In the genomic region with DNA sequence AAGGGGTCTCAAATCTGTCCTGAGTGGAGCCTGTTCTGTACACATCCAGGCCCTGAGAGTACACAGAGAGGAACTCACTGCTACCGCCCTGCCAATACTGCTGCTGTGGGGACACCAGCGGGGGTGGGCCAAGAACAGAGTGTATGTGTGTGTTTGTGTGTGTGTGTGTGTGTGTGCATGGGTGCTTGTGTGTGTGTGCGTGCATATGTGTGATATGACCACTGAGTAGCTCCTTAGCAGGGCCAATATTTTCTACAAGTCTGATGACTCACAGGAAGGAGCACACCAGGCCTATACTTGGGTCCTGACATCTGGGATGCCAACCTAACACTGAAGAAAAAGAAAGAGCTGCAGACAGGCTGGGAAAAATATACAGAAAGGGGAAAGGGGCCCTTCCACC, we compare ENCODE assay signal across 11 cellular contexts. TPM values are rescaled to one million over a fixed set of nuclear protein-coding genes. Genes with fewer than 3 reads are reported as not detected.
DNase-seq lines count a peak whose midpoint lies in the region; ATAC-seq, FAIRE-seq and TF ChIP-seq lines count a peak whose summit lies in the region.
"Had no signal": no experiment of that assay in that cellular context is flagged by ENCODE, and none has a peak within 500 bp of the region (broad histone marks: within the 10 kb centered on the region; RNA-seq: fewer than 3 reads in every experiment).

No MANE protein-coding gene starts in this region.

- no peaks in the 10 kb centered on the region for H3K36me3 ChIP-seq in esophagus squamous epithelium
- H3K36me3 ChIP-seq: cardiac muscle cell had no signal

- peak overlapping the region; percentile 88 to 95 (median 91) for H3K27ac ChIP-seq in esophagus squamous epithelium
- H3K27ac ChIP-seq: cardiac muscle cell had no signal

- no peak for TF ChIP-seq POLR2A in esophagus squamous epithelium (IDR thresholded peaks at IDR 0.05)

- no peak overlapping the region for H3K27ac Mint-ChIP-seq in activated T-cell treated with anti-CD3 and anti-CD28 coated beads, Interleukin-2, amount 50 U/mL, for 24 hours

- H3K4me1 Mint-ChIP-seq in activated T-cell treated with anti-CD3 and anti-CD28 coated beads, Interleukin-2, amount 50 U/mL, for 24 hours (ENCODE audit: low read depth), result peaks cover 12% of the 10 kb centered on the region
- H3K4me1 Mint-ChIP-seq: immature natural killer cell had no signal

- H3K4me3 Mint-ChIP-seq in activated T-cell treated with anti-CD3 and anti-CD28 coated beads, Interleukin-2, amount 50 U/mL, for 24 hours, result no peak overlapping the region

- H3K4me1 ChIP-seq in esophagus squamous epithelium, result peaks cover 52 to 72% (median 60%) of the 10 kb centered on the region in 3 donors

- H3K36me3 Mint-ChIP-seq in activated T-cell treated with anti-CD3 and anti-CD28 coated beads, Interleukin-2, amount 50 U/mL, for 24 hours (ENCODE audit: low read depth), result no peaks in the 10 kb centered on the region
- H3K36me3 Mint-ChIP-seq: immature natural killer cell had no signal

- no peak for FAIRE-seq in RCC 7860 (lab: Jason Lieb, UNC)

- DNase-seq in GM04504 (ENCODE audit: low read depth) (peak; percentile 16), RCC 7860 (ENCODE audit: low spot score) (peak; percentile 30), esophagus squamous epithelium (lab: John Stamatoyannopoulos, UW) (no peak), smooth muscle cell of the brain vasculature (ENCODE audit: low read depth, low spot score) (peak; percentile 17), NCI-H748 (lab: John Stamatoyannopoulos, UW; ENCODE audit: unreplicated experiment) (no peak)
- DNase-seq in activated T-cell treated with anti-CD3 and anti-CD28 coated beads, Interleukin-2, amount 50 U/mL, for 24 hours, result no peak

- no peak for TF ChIP-seq CTCF in esophagus squamous epithelium (IDR thresholded peaks at IDR 0.05)

- no peaks in the 10 kb centered on the region for H3K9me3 Mint-ChIP-seq in activated T-cell treated with anti-CD3 and anti-CD28 coated beads, Interleukin-2, amount 50 U/mL, for 24 hours
- H3K9me3 Mint-ChIP-seq: immature natural killer cell had no signal

- no peaks in the 10 kb centered on the region for H3K27me3 ChIP-seq in esophagus squamous epithelium
- H3K27me3 ChIP-seq: cardiac muscle cell had no signal

- no peaks in the 10 kb centered on the region for H3K9me3 ChIP-seq in esophagus squamous epithelium

- peaks cover 12% of the 10 kb centered on the region for H3K27me3 Mint-ChIP-seq in activated T-cell treated with anti-CD3 and anti-CD28 coated beads, Interleukin-2, amount 50 U/mL, for 24 hours

- 80 to 94% methylated on average over 1 to 3 of the region's 3 CpGs for WGBS in esophagus squamous epithelium, 2 donors

- intact Hi-C loops in esophagus squamous epithelium (cut with DNase I), result no loop called here

- ATAC-seq in GM19467 (IDR thresholded peaks at IDR 0.05; ENCODE audit: unreplicated experiment) (no peak), HG02870 (IDR thresholded peaks at IDR 0.05; ENCODE audit: unreplicated experiment) (no peak)

- peak overlapping the region in 2 of 4 donors; percentile 43 to 58 for H3K4me3 ChIP-seq in esophagus squamous epithelium
- H3K4me3 ChIP-seq: cardiac muscle cell had no signal

RNA-seq across cellular contexts. Expression of a gene that starts 1.4 kb away (rescaled TPM):
- 10 to 100 TPM; 50.1 to 90.1 (median 67.9) TPM for total RNA-seq in esophagus squamous epithelium
- total RNA-seq: cardiac muscle cell, temporal lobe had no signal

RNA-seq across cellular contexts. Expression of a gene that starts 26.4 kb away (rescaled TPM):
- total RNA-seq in esophagus squamous epithelium, result 10 to 100 TPM in 3 of 4 donors, 1 to 10 TPM in 1; 9.0 to 26.8 (median 13.5) TPM
- total RNA-seq: cardiac muscle cell had no signal

RNA-seq across cellular contexts. Expression of a gene that starts 32.3 kb away (rescaled TPM):
- total RNA-seq in esophagus squamous epithelium, result 10 to 100 TPM; 40.2 to 74.9 (median 58.4) TPM

RNA-seq across cellular contexts. Expression of a gene that starts 45.3 kb away (rescaled TPM):
- 10 to 100 TPM in 1 of 4 donors, 1 to 10 TPM in 3; 2.9 to 11.1 (median 4.6) TPM for total RNA-seq in esophagus squamous epithelium
- total RNA-seq: cardiac muscle cell had no signal

Comparison
In these comparisons a context has a peak if more than half of its experiments do, and no peak if none do; other contexts are left out.
1. DNase-seq: peak in GM04504 (single experiment), RCC 7860 (single experiment) and smooth muscle cell of the brain vasculature (single experiment); none in esophagus squamous epithelium (single experiment), NCI-H748 (single experiment) and activated T-cell treated with anti-CD3 and anti-CD28 coated beads, Interleukin-2, amount 50 U/mL, for 24 hours (single experiment).